ENCODE assay signal across 15 cellular contexts in the genomic region with DNA sequence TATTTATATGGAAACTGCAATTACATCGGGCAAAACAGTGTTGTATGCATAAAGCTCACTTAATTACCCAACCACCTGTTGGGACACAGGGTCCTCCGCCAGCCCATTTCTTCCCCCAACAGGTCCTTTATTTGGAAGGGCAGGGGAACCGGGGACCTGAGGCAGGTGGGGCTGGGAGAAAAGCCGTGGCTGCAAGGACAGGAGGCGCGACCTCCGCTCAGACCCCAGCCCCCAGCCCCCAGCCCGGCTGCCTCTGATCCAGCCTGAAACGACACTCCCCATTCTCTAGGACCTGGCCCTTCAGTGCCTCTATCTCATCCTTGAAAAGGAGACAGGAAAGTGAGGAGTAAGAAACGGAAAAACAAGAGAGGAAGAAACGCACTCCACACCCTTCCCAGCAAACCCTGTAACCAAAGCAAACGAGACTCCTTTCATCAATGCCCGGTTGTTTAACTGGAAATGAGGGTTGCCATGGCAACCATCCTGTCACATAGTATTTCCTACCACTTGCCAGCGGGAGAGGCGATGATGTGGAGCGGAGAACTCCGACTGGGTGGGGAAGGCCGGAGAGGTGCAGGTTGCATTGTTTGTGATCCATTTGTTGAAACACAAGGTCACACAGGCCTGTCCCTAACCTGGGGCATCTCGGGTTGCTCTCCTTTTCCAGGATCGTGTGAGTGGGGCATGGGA.
DNase-seq lines count a peak whose midpoint lies in the region; ATAC-seq and TF ChIP-seq lines count a peak whose summit lies in the region.
"Had no signal": no experiment of that assay in that cellular context is flagged by ENCODE, and none has a peak within 500 bp of the region (broad histone marks: within the 10 kb centered on the region; RNA-seq: fewer than 3 reads in every experiment).

No MANE protein-coding gene starts in this region.

- peak; percentile 28 for DNase-seq in NCI-H1436 (lab: John Stamatoyannopoulos, UW)
- DNase-seq in NCI-H1436 treated with DMSO at 0.1 percent for 48 hours (lab: John Stamatoyannopoulos, UW), result no peak
- DNase-seq in NCI-H526 treated with DMSO at 0.1 percent for 48 hours (lab: John Stamatoyannopoulos, UW), result peak; percentile 72
- DNase-seq in glutamatergic neuron, result peak; percentile 43
- peak; percentile 81 for DNase-seq in retina
- DNase-seq in upper lobe of right lung, result no peak
- DNase-seq in T-helper 2 cell, result no peak
- DNase-seq: 8988T; activated T-cell treated with anti-CD3 and anti-CD28 coated beads, Interleukin-2, amount 50 U/mL, for 72 hours; NCI-H2171 treated with DMSO at 0.1 percent for 48 hours had no signal

- H3K27ac ChIP-seq in upper lobe of right lung, result no peak overlapping the region
- H3K27ac ChIP-seq: dorsolateral prefrontal cortex, thoracic aorta had no signal

- H3K4me3 ChIP-seq in upper lobe of right lung, result no peak overlapping the region
- H3K4me3 ChIP-seq: thoracic aorta had no signal

- H3K4me1 Mint-ChIP-seq in glutamatergic neuron (ENCODE audit: low read depth, unreplicated experiment), result peaks cover 24% of the 10 kb centered on the region

- no peaks in the 10 kb centered on the region for H3K9me3 Mint-ChIP-seq in glutamatergic neuron (ENCODE audit: unreplicated experiment)
- H3K9me3 Mint-ChIP-seq: activated T-cell treated with anti-CD3 and anti-CD28 coated beads, Interleukin-2, amount 50 U/mL, for 72 hours had no signal

- H3K4me1 ChIP-seq in upper lobe of right lung, result no peaks in the 10 kb centered on the region

- no peak for TF ChIP-seq CTCF in glutamatergic neuron (IDR thresholded peaks at IDR 0.05; ENCODE audit: partially characterized antibody, unreplicated experiment)
- TF ChIP-seq CTCF in upper lobe of right lung (IDR thresholded peaks at IDR 0.05), result no peak

- no peaks in the 10 kb centered on the region for H3K36me3 Mint-ChIP-seq in glutamatergic neuron (ENCODE audit: unreplicated experiment)

- H3K27me3 ChIP-seq in upper lobe of right lung, result peaks cover 4% of the 10 kb centered on the region

- ATAC-seq in GM21515 (IDR thresholded peaks at IDR 0.05; ENCODE audit: unreplicated experiment) (no peak), upper lobe of right lung (no peak)
- ATAC-seq: activated CD4-positive, CD25-positive, alpha-beta regulatory T cell treated with anti-CD3 and anti-CD28 coated beads, Interleukin-2, amount 50 U/mL, for 24 hours; activated T-cell treated with anti-CD3 and anti-CD28 coated beads, Interleukin-2, amount 50 U/mL, for 72 hours; SK-N-SH treated with all-trans-retinoic acid at 6 μM for 48 hours had no signal

- intact Hi-C loops in upper lobe of right lung (cut with DNase I), result no loop called here

- H3K36me3 ChIP-seq in upper lobe of right lung, result no peaks in the 10 kb centered on the region
- H3K36me3 ChIP-seq: thoracic aorta had no signal

- H3K9me3 ChIP-seq in upper lobe of right lung, result no peaks in the 10 kb centered on the region
- H3K9me3 ChIP-seq: thoracic aorta had no signal

- no peak overlapping the region for H3K27ac Mint-ChIP-seq in glutamatergic neuron (ENCODE audit: unreplicated experiment)
- H3K27ac Mint-ChIP-seq: activated T-cell treated with anti-CD3 and anti-CD28 coated beads, Interleukin-2, amount 50 U/mL, for 72 hours had no signal

- H3K27me3 Mint-ChIP-seq in glutamatergic neuron (ENCODE audit: unreplicated experiment), result no peaks in the 10 kb centered on the region

- H3K4me3 Mint-ChIP-seq in glutamatergic neuron (ENCODE audit: unreplicated experiment), result peak overlapping the region; percentile 56
- H3K4me3 Mint-ChIP-seq: activated T-cell treated with anti-CD3 and anti-CD28 coated beads, Interleukin-2, amount 50 U/mL, for 72 hours had no signal

Comparison
In these comparisons a context has a peak if more than half of its experiments do, and no peak if none do; other contexts are left out.
1. DNase-seq: peak in NCI-H1436 (single experiment), NCI-H526 treated with DMSO at 0.1 percent for 48 hours (single experiment), glutamatergic neuron (single experiment) and retina (single experiment); none in NCI-H1436 treated with DMSO at 0.1 percent for 48 hours (single experiment), upper lobe of right lung (single experiment) and T-helper 2 cell (0 of 5).